Comparison of ENCODE assay signal across 24 cellular contexts in the genomic region with DNA sequence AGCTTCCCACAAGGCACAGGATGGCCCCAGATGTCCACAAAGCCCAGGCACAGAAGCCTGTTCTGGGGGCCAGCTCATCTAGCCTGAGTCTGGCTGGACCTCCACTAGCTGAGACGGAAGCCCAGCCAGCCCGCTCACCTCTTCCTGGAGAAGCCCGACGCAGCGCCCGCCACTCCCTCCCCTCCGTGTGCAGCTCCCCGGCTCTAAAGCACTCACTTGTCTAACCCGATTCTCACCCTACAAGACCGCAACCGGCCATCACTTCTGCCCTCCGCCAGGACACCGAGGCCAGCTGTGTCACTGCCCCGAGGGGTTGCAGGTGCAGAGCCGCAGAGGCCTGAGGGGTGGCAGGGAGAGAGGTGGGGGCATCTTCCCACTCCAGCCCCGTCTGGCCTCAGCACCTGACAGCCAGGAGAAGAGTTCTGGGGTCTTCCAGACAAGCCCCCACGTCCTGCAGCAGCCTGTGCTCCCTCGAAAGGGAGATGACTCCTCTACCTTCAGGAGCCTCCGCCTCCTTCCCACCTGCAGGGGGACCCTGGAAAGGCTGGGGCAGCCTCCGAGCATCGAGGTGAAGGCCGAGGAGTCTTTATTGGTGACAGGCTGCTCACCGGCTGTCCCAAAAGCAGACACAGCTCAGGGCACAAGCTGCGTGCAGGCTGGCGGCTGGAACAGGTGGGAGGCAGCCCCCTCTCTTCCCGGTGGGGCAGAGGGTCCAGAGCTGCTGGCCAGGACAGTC. TPM values are rescaled to one million over a fixed set of nuclear protein-coding genes. Genes with fewer than 3 reads are reported as not detected.
DNase-seq lines count a peak whose midpoint lies in the region; ATAC-seq, FAIRE-seq and TF ChIP-seq lines count a peak whose summit lies in the region.
"Had no signal": no experiment of that assay in that cellular context is flagged by ENCODE, and none has a peak within 500 bp of the region (broad histone marks: within the 10 kb centered on the region; RNA-seq: fewer than 3 reads in every experiment).

No MANE protein-coding gene starts in this region.

- no peaks in the 10 kb centered on the region for H3K9me3 Mint-ChIP-seq in natural killer cell treated with Interleukin-12 subunit alpha and Interleukin-12 subunit beta and Interleukin-15 and Interleukin-18, amount 100 ng/mL, for 72 hours
- H3K9me3 Mint-ChIP-seq: neural crest cell, T-cell, type B pancreatic cell had no signal

- peaks cover 0 to 3% of the 10 kb centered on the region in 2 donors for H3K4me1 Mint-ChIP-seq in natural killer cell treated with Interleukin-12 subunit alpha and Interleukin-12 subunit beta and Interleukin-15 and Interleukin-18, amount 100 ng/mL, for 72 hours (ENCODE audit: low read depth in 2 of 2)

- no peaks in the 10 kb centered on the region for H3K9me3 ChIP-seq in HUES64 (ENCODE audit: insufficient read depth, low read depth, low read length)
- H3K9me3 ChIP-seq: ascending aorta, Peyer's patch had no signal

- 49% methylated on average over 26 of the region's 26 CpGs for WGBS in HUES64

- no peaks in the 10 kb centered on the region for H3K4me1 ChIP-seq in HUES64 (ENCODE audit: insufficient read depth, low read length)

- no peaks in the 10 kb centered on the region for H3K36me3 ChIP-seq in HUES64 (ENCODE audit: insufficient read depth, low read length)
- H3K36me3 ChIP-seq: WERI-Rb-1 had no signal

- H3K27ac Mint-ChIP-seq in natural killer cell treated with Interleukin-12 subunit alpha and Interleukin-12 subunit beta and Interleukin-15 and Interleukin-18, amount 100 ng/mL, for 72 hours: no peak overlapping the region
- H3K27ac Mint-ChIP-seq: T-cell, type B pancreatic cell had no signal

- peaks cover 8 to 9% of the 10 kb centered on the region in 2 donors for H3K27me3 Mint-ChIP-seq in natural killer cell treated with Interleukin-12 subunit alpha and Interleukin-12 subunit beta and Interleukin-15 and Interleukin-18, amount 100 ng/mL, for 72 hours

- ATAC-seq in SK-N-SH treated with all-trans-retinoic acid at 6 μM for 48 hours (peak; percentile 12; the same call in 2 of the 3 replicates), GM18520 (IDR thresholded peaks at IDR 0.05; ENCODE audit: unreplicated experiment) (no peak)
- no peak for ATAC-seq in natural killer cell treated with Interleukin-12 subunit alpha and Interleukin-12 subunit beta and Interleukin-15 and Interleukin-18, amount 100 ng/mL, for 72 hours
- ATAC-seq: right cardiac atrium had no signal

- no peak overlapping the region; the same call in 1 of the 2 replicates for H3K9ac ChIP-seq in HUES64 (ENCODE audit: low read depth, low read length)

- DNase-seq in GM12891 (ENCODE audit: insufficient read length, low spot score): no peak
- peak; percentile 44 for DNase-seq in natural killer cell treated with Interleukin-12 subunit alpha and Interleukin-12 subunit beta and Interleukin-15 and Interleukin-18, amount 100 ng/mL, for 72 hours (ENCODE audit: low spot score)
- DNase-seq in NCI-H1436 treated with DMSO at 0.1 percent for 48 hours (lab: John Stamatoyannopoulos, UW): no peak
- DNase-seq in NCI-H1105 (lab: John Stamatoyannopoulos, UW): no peak
- no peak for DNase-seq in SIG-M5 (lab: John Stamatoyannopoulos, UW)
- DNase-seq: activated CD8-positive, alpha-beta memory T cell treated with anti-CD3 and anti-CD28 coated beads for 24 hours; activated gamma-delta T cell; HCEC 1CT; NCI-H1694; NCI-H510A treated with DMSO at 0.1 percent for 48 hours; stimulated activated CD4-positive, alpha-beta T cell treated with anti-CD3 and anti-CD28 coated beads, Interleukin-2, amount 100 ng/mL, for 48 hours; stimulated activated CD8-positive, alpha-beta memory T cell treated with anti-CD3 and anti-CD28 coated beads, Interleukin-4, amount 100 ng/mL, for 48 hours; T-cell; WERI-Rb-1 had no signal

- H3K27ac ChIP-seq in HUES64 (ENCODE audit: low read depth, low read length): no peak overlapping the region
- H3K27ac ChIP-seq: ascending aorta, WERI-Rb-1 had no signal

- peak; percentile 9 for FAIRE-seq in GM12891 (lab: Jason Lieb, UNC)
- FAIRE-seq: endometrium had no signal

- H3K36me3 Mint-ChIP-seq in natural killer cell treated with Interleukin-12 subunit alpha and Interleukin-12 subunit beta and Interleukin-15 and Interleukin-18, amount 100 ng/mL, for 72 hours: no peaks in the 10 kb centered on the region
- H3K36me3 Mint-ChIP-seq: T-cell, type B pancreatic cell had no signal

- H3K4me3 ChIP-seq in HUES64 (ENCODE audit: low read length): peak overlapping the region; percentile 16; the same call in 1 of the 2 replicates
- H3K4me3 ChIP-seq: ascending aorta, lung, Peyer's patch had no signal

- H3K4me3 Mint-ChIP-seq in natural killer cell treated with Interleukin-12 subunit alpha and Interleukin-12 subunit beta and Interleukin-15 and Interleukin-18, amount 100 ng/mL, for 72 hours: no peak overlapping the region
- H3K4me3 Mint-ChIP-seq: neural crest cell, T-cell, type B pancreatic cell had no signal

- H3K27me3 ChIP-seq in HUES64 (ENCODE audit: insufficient read depth, low read length): peaks cover 8% of the 10 kb centered on the region
- H3K27me3 ChIP-seq: ascending aorta, Peyer's patch had no signal

- TF ChIP-seq POLR2A in GM12891 (IDR thresholded peaks at IDR 0.05; ENCODE audit: low read depth, low read length): no peak

TF ChIP-seq in GM12891, 5 proteins besides CTCF, POLR2A, EP300 and RAD21:
- TF ChIP-seq POU2F2 (IDR thresholded peaks at IDR 0.05; ENCODE audit: low read depth, low read length) (no peak), TAF1 (IDR thresholded peaks at IDR 0.05; ENCODE audit: low read depth, low read length) (no peak), POLR2AphosphoS5 (IDR thresholded peaks at IDR 0.05; ENCODE audit: low read depth, low read length) (no peak), PAX5 (IDR thresholded peaks at IDR 0.05; ENCODE audit: insufficient read depth, low read length, severe bottlenecking) (no peak), SPI1 (IDR thresholded peaks at IDR 0.05; ENCODE audit: low read depth, low read length) (no peak)

TF ChIP-seq in SK-N-SH treated with all-trans-retinoic acid at 6 μM for 48 hours, 23 proteins besides CTCF, POLR2A, EP300 and RAD21:
- TF ChIP-seq BACH2 (CRISPR knock-in tag; IDR thresholded peaks at IDR 0.05; ENCODE audit: borderline replicate concordance) (no peak), ZC3H10 (CRISPR knock-in tag; IDR thresholded peaks at IDR 0.05) (no peak)

RNA-seq across cellular contexts. Expression of gene DIRAS1, which starts 5.9 kb away (rescaled TPM):
- 0.08 TPM for polyA plus RNA-seq in GM12891 (2012; ENCODE audit: low read depth, missing spikeins)
- 7.3 TPM for polyA plus RNA-seq in HUES64 (2013, experiment 1 of 2)
- polyA plus RNA-seq in HUES64 (2013, experiment 2 of 2): 7.4 TPM
- not detected for total RNA-seq in natural killer cell treated with Interleukin-12 subunit alpha and Interleukin-12 subunit beta and Interleukin-15 and Interleukin-18, amount 100 ng/mL, for 72 hours
- total RNA-seq: ascending aorta had no signal

RNA-seq across cellular contexts. Expression of gene SLC39A3, which starts 12.7 kb away (rescaled TPM):
- 19.8 TPM for polyA plus RNA-seq in GM12891 (2012; ENCODE audit: low read depth, missing spikeins)
- 23.5 TPM for polyA plus RNA-seq in HUES64 (2013, experiment 1 of 2)
- polyA plus RNA-seq in HUES64 (2013, experiment 2 of 2): 23.5 TPM
- 10 to 100 TPM; 30.5 to 91.6 TPM for total RNA-seq in natural killer cell treated with Interleukin-12 subunit alpha and Interleukin-12 subunit beta and Interleukin-15 and Interleukin-18, amount 100 ng/mL, for 72 hours

RNA-seq across cellular contexts. Expression of gene GNG7, which starts 24.6 kb away (rescaled TPM):
- polyA plus RNA-seq in GM12891 (2012; ENCODE audit: low read depth, missing spikeins): 6.4 TPM
- 2.5 TPM for polyA plus RNA-seq in HUES64 (2013, experiment 1 of 2)
- 4.6 TPM for polyA plus RNA-seq in HUES64 (2013, experiment 2 of 2)
- total RNA-seq in natural killer cell treated with Interleukin-12 subunit alpha and Interleukin-12 subunit beta and Interleukin-15 and Interleukin-18, amount 100 ng/mL, for 72 hours: under 1 TPM; 0.26 to 0.59 TPM

RNA-seq across cellular contexts. Expression of gene SGTA, which starts 56.0 kb away (rescaled TPM):
- polyA plus RNA-seq in GM12891 (2012; ENCODE audit: low read depth, missing spikeins): 46.3 TPM
- polyA plus RNA-seq in HUES64 (2013, experiment 1 of 2): 73.8 TPM
- polyA plus RNA-seq in HUES64 (2013, experiment 2 of 2): 69.1 TPM
- 100 to 1,000 TPM in 1 of 2 donors, 10 to 100 TPM in 1; 61.1 to 107 TPM for total RNA-seq in natural killer cell treated with Interleukin-12 subunit alpha and Interleukin-12 subunit beta and Interleukin-15 and Interleukin-18, amount 100 ng/mL, for 72 hours

RNA-seq across cellular contexts. Expression of gene THOP1, which starts 58.2 kb away (rescaled TPM):
- 146 TPM for polyA plus RNA-seq in GM12891 (2012; ENCODE audit: low read depth, missing spikeins)
- polyA plus RNA-seq in HUES64 (2013, experiment 1 of 2): 95.4 TPM
- polyA plus RNA-seq in HUES64 (2013, experiment 2 of 2): 73.7 TPM
- total RNA-seq in natural killer cell treated with Interleukin-12 subunit alpha and Interleukin-12 subunit beta and Interleukin-15 and Interleukin-18, amount 100 ng/mL, for 72 hours: 100 to 1,000 TPM; 105 to 224 TPM
